Comparison of ENCODE assay signal across 10 cellular contexts in genomic region chr2:234863043-234863934, GRCh38.
DNase-seq lines count a peak whose midpoint lies in the region; ATAC-seq and TF ChIP-seq lines count a peak whose summit lies in the region.
"Had no signal": no experiment of that assay in that cellular context is flagged by ENCODE, and none has a peak within 500 bp of the region (broad histone marks: within the 10 kb centered on the region; RNA-seq: fewer than 3 reads in every experiment).

No MANE protein-coding gene starts in this region.

- ATAC-seq in SK-N-SH treated with all-trans-retinoic acid at 6 μM for 48 hours (peak; percentile 51; the same call in 2 of the 3 replicates), omental fat pad (ENCODE audit: low FRiP score) (peak; percentile 73), GM21723 (IDR thresholded peaks at IDR 0.05; ENCODE audit: unreplicated experiment) (no peak)

- DNase-seq in G401 (ENCODE audit: low spot score) = peak; percentile 8
- DNase-seq in foreskin melanocyte = peak; percentile 73
- peak; percentile 34 for DNase-seq in omental fat pad (ENCODE audit: low spot score)
- no peak for DNase-seq in NCI-H2107 treated with DMSO at 0.1 percent for 48 hours (lab: John Stamatoyannopoulos, UW; ENCODE audit: unreplicated experiment)
- no peak for DNase-seq in 8988T
- no peak for DNase-seq in activated CD4-positive, alpha-beta T cell treated with anti-CD3 and anti-CD28 coated beads for 1 hour
- DNase-seq: activated naive CD4-positive, alpha-beta T cell; naive B cell had no signal

- in situ Hi-C loops in G401 (cut with HindIII; ENCODE audit: low sequenced_read_pairs) = no loop called here

- TF ChIP-seq CTCF in omental fat pad (IDR thresholded peaks at IDR 0.05) = no peak

TF ChIP-seq in SK-N-SH treated with all-trans-retinoic acid at 6 μM for 48 hours, 23 proteins besides CTCF, POLR2A, EP300 and RAD21:
- TF ChIP-seq ZNF70 (CRISPR knock-in tag; IDR thresholded peaks at IDR 0.05) (no peak), ZC3H10 (CRISPR knock-in tag; IDR thresholded peaks at IDR 0.05) (no peak), GLIS3 (CRISPR knock-in tag; IDR thresholded peaks at IDR 0.05) (no peak), ISL1 (CRISPR knock-in tag; IDR thresholded peaks at IDR 0.05) (no peak), PPARA (CRISPR knock-in tag; IDR thresholded peaks at IDR 0.05; ENCODE audit: borderline replicate concordance) (no peak), OSR1 (CRISPR knock-in tag; IDR thresholded peaks at IDR 0.05) (no peak), ARNTL (CRISPR knock-in tag; IDR thresholded peaks at IDR 0.05; ENCODE audit: borderline replicate concordance, low read depth) (no peak), ZFP30 (CRISPR knock-in tag; IDR thresholded peaks at IDR 0.05) (no peak), CSDC2 (CRISPR knock-in tag; IDR thresholded peaks at IDR 0.05) (no peak)
- TF ChIP-seq, protein P1, sequence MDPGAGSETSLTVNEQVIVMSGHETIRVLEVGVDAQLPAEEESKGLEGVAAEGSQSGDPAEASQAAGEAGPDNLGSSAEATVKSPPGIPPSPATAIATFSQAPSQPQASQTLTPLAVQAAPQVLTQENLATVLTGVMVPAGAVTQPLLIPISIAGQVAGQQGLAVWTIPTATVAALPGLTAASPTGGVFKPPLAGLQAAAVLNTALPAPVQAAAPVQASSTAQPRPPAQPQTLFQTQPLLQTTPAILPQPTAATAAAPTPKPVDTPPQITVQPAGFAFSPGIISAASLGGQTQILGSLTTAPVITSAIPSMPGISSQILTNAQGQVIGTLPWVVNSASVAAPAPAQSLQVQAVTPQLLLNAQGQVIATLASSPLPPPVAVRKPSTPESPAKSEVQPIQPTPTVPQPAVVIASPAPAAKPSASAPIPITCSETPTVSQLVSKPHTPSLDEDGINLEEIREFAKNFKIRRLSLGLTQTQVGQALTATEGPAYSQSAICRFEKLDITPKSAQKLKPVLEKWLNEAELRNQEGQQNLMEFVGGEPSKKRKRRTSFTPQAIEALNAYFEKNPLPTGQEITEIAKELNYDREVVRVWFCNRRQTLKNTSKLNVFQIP (CRISPR knock-in tag; IDR thresholded peaks at IDR 0.05; ENCODE audit: borderline replicate concordance, low read depth) = no peak
- TF ChIP-seq, protein P2, sequence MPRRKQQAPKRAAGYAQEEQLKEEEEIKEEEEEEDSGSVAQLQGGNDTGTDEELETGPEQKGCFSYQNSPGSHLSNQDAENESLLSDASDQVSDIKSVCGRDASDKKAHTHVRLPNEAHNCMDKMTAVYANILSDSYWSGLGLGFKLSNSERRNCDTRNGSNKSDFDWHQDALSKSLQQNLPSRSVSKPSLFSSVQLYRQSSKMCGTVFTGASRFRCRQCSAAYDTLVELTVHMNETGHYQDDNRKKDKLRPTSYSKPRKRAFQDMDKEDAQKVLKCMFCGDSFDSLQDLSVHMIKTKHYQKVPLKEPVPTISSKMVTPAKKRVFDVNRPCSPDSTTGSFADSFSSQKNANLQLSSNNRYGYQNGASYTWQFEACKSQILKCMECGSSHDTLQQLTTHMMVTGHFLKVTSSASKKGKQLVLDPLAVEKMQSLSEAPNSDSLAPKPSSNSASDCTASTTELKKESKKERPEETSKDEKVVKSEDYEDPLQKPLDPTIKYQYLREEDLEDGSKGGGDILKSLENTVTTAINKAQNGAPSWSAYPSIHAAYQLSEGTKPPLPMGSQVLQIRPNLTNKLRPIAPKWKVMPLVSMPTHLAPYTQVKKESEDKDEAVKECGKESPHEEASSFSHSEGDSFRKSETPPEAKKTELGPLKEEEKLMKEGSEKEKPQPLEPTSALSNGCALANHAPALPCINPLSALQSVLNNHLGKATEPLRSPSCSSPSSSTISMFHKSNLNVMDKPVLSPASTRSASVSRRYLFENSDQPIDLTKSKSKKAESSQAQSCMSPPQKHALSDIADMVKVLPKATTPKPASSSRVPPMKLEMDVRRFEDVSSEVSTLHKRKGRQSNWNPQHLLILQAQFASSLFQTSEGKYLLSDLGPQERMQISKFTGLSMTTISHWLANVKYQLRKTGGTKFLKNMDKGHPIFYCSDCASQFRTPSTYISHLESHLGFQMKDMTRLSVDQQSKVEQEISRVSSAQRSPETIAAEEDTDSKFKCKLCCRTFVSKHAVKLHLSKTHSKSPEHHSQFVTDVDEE (CRISPR knock-in tag; IDR thresholded peaks at IDR 0.05) = no peak

Comparison
In these comparisons a context has a peak if more than half of its experiments do, and no peak if none do; other contexts are left out.
1. DNase-seq: peak in G401 (single experiment), foreskin melanocyte (single experiment) and omental fat pad (single experiment); none in NCI-H2107 treated with DMSO at 0.1 percent for 48 hours (single experiment), 8988T (single experiment) and activated CD4-positive, alpha-beta T cell treated with anti-CD3 and anti-CD28 coated beads for 1 hour (single experiment).